In the genomic region with DNA sequence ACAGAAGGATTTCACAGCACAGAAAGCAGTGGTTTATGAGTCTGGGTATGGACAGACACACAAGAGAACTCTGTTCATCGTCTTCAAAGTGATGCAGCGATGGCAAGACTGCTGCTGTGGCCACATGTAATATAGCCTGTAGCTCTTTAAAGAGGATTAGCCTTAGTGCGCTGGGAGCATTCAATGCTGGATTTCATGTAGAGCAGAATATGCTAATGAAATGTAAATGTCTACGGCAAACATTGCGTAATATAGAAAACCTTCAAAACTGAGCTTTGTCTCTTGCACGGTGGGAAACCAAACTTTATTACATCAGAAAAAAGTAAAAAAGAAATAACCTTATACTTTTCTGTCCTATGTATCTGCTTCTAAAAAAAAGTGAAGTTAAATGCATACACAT, we compare ENCODE assay signal across 22 cellular contexts. TPM values are rescaled to one million over a fixed set of nuclear protein-coding genes. Genes with fewer than 3 reads are reported as not detected.
DNase-seq lines count a peak whose midpoint lies in the region; ATAC-seq, FAIRE-seq and TF ChIP-seq lines count a peak whose summit lies in the region.
"Had no signal": no experiment of that assay in that cellular context is flagged by ENCODE, and none has a peak within 500 bp of the region (broad histone marks: within the 10 kb centered on the region; RNA-seq: fewer than 3 reads in every experiment).

No MANE protein-coding gene starts in this region.

- H3K79me2 ChIP-seq in HepG2 (ENCODE audit: insufficient read depth, low read length) = no peaks in the 10 kb centered on the region

- POLR2A ChIA-PET in HepG2 (lab: Yijun Ruan, JAX) (no interaction called here), RWPE1 (lab: Yijun Ruan, JAX; ENCODE audit: low non-redundant PET) (no interaction called here)

- intact Hi-C loops in HepG2 (cut with micrococcal nuclease; ENCODE audit: unreplicated experiment) (no loop called here), right lobe of liver (cut with DNase I) (no loop called here), left lung (cut with DNase I) (no loop called here), posterior cingulate gyrus (cut with DNase I) (no loop called here)

- H3K27ac ChIP-seq in HepG2 (ENCODE audit: extremely low read length, insufficient read depth, low read length) (no peak overlapping the region), right lobe of liver (no peak overlapping the region), RWPE1 (no peak overlapping the region), left lung (no peak overlapping the region)
- H3K27ac ChIP-seq: BLaER1, GM23248, HL-60, KMS-11, SJSA1 had no signal

- H3K4me3 Mint-ChIP-seq in glutamatergic neuron (ENCODE audit: unreplicated experiment) = no peak overlapping the region

- H2AFZ ChIP-seq in HepG2 (ENCODE audit: low read length) = no peak overlapping the region
- H2AFZ ChIP-seq: GM23248 had no signal

- no peak for TF ChIP-seq EP300 in HepG2 (IDR thresholded peaks at IDR 0.05; ENCODE audit: low read depth in 2 of 2, low read length in 2 of 2)
- no peak for TF ChIP-seq EP300 in HepG2 (CRISPR knock-in tag; IDR thresholded peaks at IDR 0.05; ENCODE audit: borderline replicate concordance)

- H3K9me3 ChIP-seq in HepG2 (ENCODE audit: low read length) (no peaks in the 10 kb centered on the region), right lobe of liver (no peaks in the 10 kb centered on the region), left lung (no peaks in the 10 kb centered on the region)
- H3K9me3 ChIP-seq: BLaER1, SJSA1 had no signal

- no peaks in the 10 kb centered on the region for H4K20me1 ChIP-seq in HepG2 (ENCODE audit: insufficient read depth, low read length)
- H4K20me1 ChIP-seq: BLaER1 had no signal

- TF ChIP-seq CTCF in HepG2 (CRISPR knock-in tag; IDR thresholded peaks at IDR 0.05) = no peak
- TF ChIP-seq CTCF in right lobe of liver (IDR thresholded peaks at IDR 0.05) = no peak
- no peak for TF ChIP-seq CTCF in glutamatergic neuron (IDR thresholded peaks at IDR 0.05; ENCODE audit: partially characterized antibody, unreplicated experiment)
- TF ChIP-seq CTCF in RWPE1 (conservative IDR thresholded peaks at IDR 0.05; ENCODE audit: low read depth) = no peak
- no peak for TF ChIP-seq CTCF in left lung (IDR thresholded peaks at IDR 0.05)

- H3K36me3 Mint-ChIP-seq in glutamatergic neuron (ENCODE audit: unreplicated experiment) = no peaks in the 10 kb centered on the region

- H3K27ac Mint-ChIP-seq in glutamatergic neuron (ENCODE audit: unreplicated experiment) = peak overlapping the region; percentile 92

- no peak overlapping the region for H3K4me2 ChIP-seq in HepG2 (ENCODE audit: low read depth, low read length)
- H3K4me2 ChIP-seq: BLaER1, KMS-11 had no signal

- no peak for TF ChIP-seq RAD21 in HepG2 (CRISPR knock-in tag; IDR thresholded peaks at IDR 0.05)

- ATAC-seq in HepG2 (no peak), right lobe of liver (no peak), left lung (no peak), GM21390 (IDR thresholded peaks at IDR 0.05; ENCODE audit: unreplicated experiment) (no peak)
- ATAC-seq: GM12878, PC-3 had no signal

- in situ Hi-C loops in HepG2 (cut with HindIII; ENCODE audit: extremely low pct_ligation_motif_present, low pct_unique_long_range_greater_than_20kb) = loop anchor here (25.0 kb wide), 2 partner anchors 422 to 597 kb away; no protein-coding TSS in a partner anchor

- H3K27me3 ChIP-seq in HepG2 (ENCODE audit: control insufficient read depth in 1 of 2, insufficient read depth in 2 of 2, low read length in 2 of 2) (no peaks in the 10 kb centered on the region), right lobe of liver (no peaks in the 10 kb centered on the region), left lung (no peaks in the 10 kb centered on the region)
- H3K27me3 ChIP-seq: BLaER1, SJSA1 had no signal

- H3K27me3 Mint-ChIP-seq in glutamatergic neuron (ENCODE audit: unreplicated experiment) = peaks cover 3% of the 10 kb centered on the region

- CTCF ChIA-PET in HepG2 (lab: Yijun Ruan, JAX; ENCODE audit: low intra/inter-chr PET ratio, low total read pairs) = no interaction called here
- CTCF ChIA-PET in RWPE1 (lab: Yijun Ruan, JAX) = interaction anchor here (0.7 kb wide), 2 partner anchors 109 to 802 kb away, joined by 3 to 5 read pairs; no protein-coding TSS in a partner anchor

- no peak for FAIRE-seq in HepG2 (lab: Jason Lieb, UNC)
- FAIRE-seq: GM12878, HTR-8/SVneo had no signal

- no peaks in the 10 kb centered on the region for H3K9me3 Mint-ChIP-seq in glutamatergic neuron (ENCODE audit: unreplicated experiment)

- H3K4me1 ChIP-seq in HepG2 (ENCODE audit: insufficient read depth, low read length) (no peaks in the 10 kb centered on the region), right lobe of liver (no peaks in the 10 kb centered on the region), left lung (no peaks in the 10 kb centered on the region)
- H3K4me1 ChIP-seq: BLaER1, SJSA1 had no signal

- H3K4me1 Mint-ChIP-seq in glutamatergic neuron (ENCODE audit: low read depth, unreplicated experiment) = peaks cover 47% of the 10 kb centered on the region

- H3K36me3 ChIP-seq in HepG2 (replicated peaks in 1 of 2; ENCODE audit: control insufficient read depth in 1 of 2, insufficient read depth in 2 of 2, low read length in 2 of 2) (no peaks in the 10 kb centered on the region), right lobe of liver (no peaks in the 10 kb centered on the region), left lung (no peaks in the 10 kb centered on the region)
- H3K36me3 ChIP-seq: BLaER1, SJSA1 had no signal

- no peak for DNase-seq in HepG2 (ENCODE audit: low spot score)
- no peak for DNase-seq in right lobe of liver
- DNase-seq in NCI-H82 (lab: John Stamatoyannopoulos, UW) = peak; percentile 92
- no peak for DNase-seq in glutamatergic neuron
- no peak for DNase-seq in RWPE1 (ENCODE audit: low spot score)
- DNase-seq in left lung = no peak
- no peak for DNase-seq in posterior cingulate gyrus
- DNase-seq: GDM1, GM23248, NCI-H1048, NCI-H1436 treated with DMSO at 0.1 percent for 48 hours, NCI-H2029 treated with DMSO at 0.1 percent for 48 hours, NCI-H510A treated with DMSO at 0.1 percent for 48 hours, PC-3, SW 1271 had no signal

- BruUV-seq in HepG2 (replicated peaks; lab: Mats Ljungman, UMichigan) = no TSS peak

- H3K4me3 ChIP-seq in HepG2 (replicated peaks in 1 of 3; ENCODE audit: insufficient read depth in 1 of 3, low read depth in 2 of 3, low read length in 3 of 3) (no peak overlapping the region), right lobe of liver (no peak overlapping the region), left lung (no peak overlapping the region)
- H3K4me3 ChIP-seq: BLaER1, GM12878, GM23248, SJSA1 had no signal

- WGBS in HepG2 (ENCODE audit: low lambda C conversion rate) = 67% methylated on average over 6 of the region's 6 CpGs
- 73% methylated on average over 6 of the region's 6 CpGs for WGBS in right lobe of liver (ENCODE audit: insufficient coverage, low coverage, low lambda C conversion rate, missing lambda C conversion rate)

- TF ChIP-seq POLR2A in HepG2 (IDR thresholded peaks at IDR 0.05; ENCODE audit: insufficient read depth in 1 of 2, low read depth in 2 of 2, low read length in 2 of 2) (no peak), right lobe of liver (IDR thresholded peaks at IDR 0.05) (no peak)

- H3K9ac ChIP-seq in HepG2 (ENCODE audit: insufficient read depth, low read depth, low read length) = no peak overlapping the region
- H3K9ac ChIP-seq: BLaER1, GM23248, KMS-11 had no signal

RNA-seq across cellular contexts. Expression of a gene that starts 42.9 kb away (rescaled TPM):
- 1.3 and 1.5 TPM in 2 replicates for total RNA-seq in HepG2 (2016; rRNA removed; fragmentation: Illumina TruSeq; extraction: Trizol)
- 0.71 TPM in 1 of 2 replicates, not detected in the other for total RNA-seq in HepG2 (2016; cell fraction: cytosol; rRNA removed; fragmentation: Illumina TruSeq; extraction: Trizol; ENCODE audit: low read depth)
- 1.1 and 1.5 TPM in 2 replicates for total RNA-seq in HepG2 (2016; cell fraction: insoluble cytoplasmic fraction; rRNA removed; fragmentation: Illumina TruSeq; extraction: Trizol)
- 0.37 and 1.0 TPM in 2 replicates for total RNA-seq in HepG2 (2016; cell fraction: membrane; rRNA removed; fragmentation: Illumina TruSeq; extraction: Trizol)
- total RNA-seq in HepG2 (2016; cell fraction: nucleus; rRNA removed; fragmentation: Illumina TruSeq; extraction: Trizol) = 2.9 and 4.0 TPM in 2 replicates
- 0.61 and 0.89 TPM in 2 replicates for polyA plus RNA-seq in HepG2 (2011; rRNA removed)
- 0.31 and 0.38 TPM in 2 replicates for polyA plus RNA-seq in HepG2 (2011; cell fraction: cytosol; rRNA removed)
- polyA plus RNA-seq in HepG2 (2011; cell fraction: nucleus; rRNA removed) = 1.4 and 1.9 TPM in 2 replicates
- polyA plus RNA-seq in HepG2 (2012) = 0.63 and 0.75 TPM in 2 replicates
- polyA plus RNA-seq in HepG2 (2016; cell fraction: cytosol; fragmentation: Illumina TruSeq; extraction: Trizol; ENCODE audit: low read depth) = 0.11 and 0.27 TPM in 2 replicates
- 1.4 and 1.7 TPM in 2 replicates for polyA plus RNA-seq in HepG2 (2016; cell fraction: insoluble cytoplasmic fraction; fragmentation: Illumina TruSeq; extraction: Trizol; ENCODE audit: low read depth)
- polyA plus RNA-seq in HepG2 (2016; cell fraction: membrane; fragmentation: Illumina TruSeq; extraction: Trizol; ENCODE audit: low read depth) = 0.23 and 0.29 TPM in 2 replicates
- polyA plus RNA-seq in HepG2 (2016; cell fraction: nucleus; fragmentation: Illumina TruSeq; extraction: Trizol; ENCODE audit: insufficient read depth, low read depth) = 2.0 and 2.4 TPM in 2 replicates
- polyA minus RNA-seq in HepG2 (2011; rRNA and poly(A)+ RNA removed; ENCODE audit: low replicate concordance) = 0.46 and 5.3 TPM in 2 replicates
- 0.49 TPM in 1 of 2 replicates, not detected in the other for polyA minus RNA-seq in HepG2 (2011; cell fraction: cytosol; rRNA and poly(A)+ RNA removed)
- 7.2 and 8.0 TPM in 2 replicates for polyA minus RNA-seq in HepG2 (2011; cell fraction: nucleus; rRNA and poly(A)+ RNA removed)
- total RNA-seq in right lobe of liver = 10 to 100 TPM in 3 of 6 experiments, 1 to 10 TPM in 3; 5.6 to 20.6 (median 9.9) TPM
- total RNA-seq in glutamatergic neuron (ENCODE audit: unreplicated experiment) = 0.86 TPM
- total RNA-seq in left lung = 10 to 100 TPM; 21.3 to 38.5 TPM

RNA-seq across cellular contexts. Expression of a gene that starts 54.3 kb away (rescaled TPM):
- total RNA-seq in HepG2 (2016; rRNA removed; fragmentation: Illumina TruSeq; extraction: Trizol) (8.5 and 13.7 TPM in 2 replicates), right lobe of liver (10 to 100 TPM in 1 of 6 experiments, 1 to 10 TPM in 5; 4.7 to 13.4 (median 5.5) TPM), glutamatergic neuron (ENCODE audit: unreplicated experiment) (3.0 TPM), left lung (10 to 100 TPM; 12.7 to 18.8 TPM)
- 1.8 and 2.6 TPM in 2 replicates for total RNA-seq in HepG2 (2016; cell fraction: cytosol; rRNA removed; fragmentation: Illumina TruSeq; extraction: Trizol; ENCODE audit: low read depth)
- total RNA-seq in HepG2 (2016; cell fraction: insoluble cytoplasmic fraction; rRNA removed; fragmentation: Illumina TruSeq; extraction: Trizol) = 9.1 and 14.5 TPM in 2 replicates
- total RNA-seq in HepG2 (2016; cell fraction: membrane; rRNA removed; fragmentation: Illumina TruSeq; extraction: Trizol) = 7.0 and 9.0 TPM in 2 replicates
- 5.7 and 5.9 TPM in 2 replicates for total RNA-seq in HepG2 (2016; cell fraction: nucleus; rRNA removed; fragmentation: Illumina TruSeq; extraction: Trizol)
- 2.6 and 2.9 TPM in 2 replicates for polyA plus RNA-seq in HepG2 (2011; rRNA removed)
- 1.5 and 1.7 TPM in 2 replicates for polyA plus RNA-seq in HepG2 (2011; cell fraction: cytosol; rRNA removed)
- polyA plus RNA-seq in HepG2 (2011; cell fraction: nucleus; rRNA removed) = 0.35 and 0.57 TPM in 2 replicates
- polyA plus RNA-seq in HepG2 (2012) = 3.3 and 6.0 TPM in 2 replicates
- polyA plus RNA-seq in HepG2 (2016; cell fraction: cytosol; fragmentation: Illumina TruSeq; extraction: Trizol; ENCODE audit: low read depth) = 1.5 and 1.7 TPM in 2 replicates
- polyA plus RNA-seq in HepG2 (2016; cell fraction: insoluble cytoplasmic fraction; fragmentation: Illumina TruSeq; extraction: Trizol; ENCODE audit: low read depth) = 11.1 and 15.7 TPM in 2 replicates
- polyA plus RNA-seq in HepG2 (2016; cell fraction: membrane; fragmentation: Illumina TruSeq; extraction: Trizol; ENCODE audit: low read depth) = 2.8 and 3.1 TPM in 2 replicates
- 4.0 and 7.8 TPM in 2 replicates for polyA plus RNA-seq in HepG2 (2016; cell fraction: nucleus; fragmentation: Illumina TruSeq; extraction: Trizol; ENCODE audit: insufficient read depth, low read depth)
- 2.2 and 3.3 TPM in 2 replicates for polyA minus RNA-seq in HepG2 (2011; rRNA and poly(A)+ RNA removed; ENCODE audit: low replicate concordance)
- polyA minus RNA-seq in HepG2 (2011; cell fraction: cytosol; rRNA and poly(A)+ RNA removed) = 2.3 and 2.6 TPM in 2 replicates
- 2.1 and 4.0 TPM in 2 replicates for polyA minus RNA-seq in HepG2 (2011; cell fraction: nucleus; rRNA and poly(A)+ RNA removed)
